16 cellular contexts compared by ENCODE assay signal in genomic region chr3:141405581-141405980, GRCh38. TPM values are rescaled to one million over a fixed set of nuclear protein-coding genes. Genes with fewer than 3 reads are reported as not detected.
DNase-seq lines count a peak whose midpoint lies in the region; ATAC-seq, FAIRE-seq and TF ChIP-seq lines count a peak whose summit lies in the region.
"Had no signal": no experiment of that assay in that cellular context is flagged by ENCODE, and none has a peak within 500 bp of the region (broad histone marks: within the 10 kb centered on the region; RNA-seq: fewer than 3 reads in every experiment).

No MANE protein-coding gene starts in this region.

- no peak for TF ChIP-seq CTCF in heart right ventricle (IDR thresholded peaks at IDR 0.05)
- no peak for TF ChIP-seq CTCF in astrocyte (IDR thresholded peaks at IDR 0.05; ENCODE audit: insufficient read depth, low read depth, low read length)
- no peak for TF ChIP-seq CTCF in tibial artery (IDR thresholded peaks at IDR 0.05)

- H3K27me3 ChIP-seq in heart right ventricle = no peaks in the 10 kb centered on the region
- H3K27me3 ChIP-seq in astrocyte (ENCODE audit: insufficient read depth, low read length) = no peaks in the 10 kb centered on the region
- no peaks in the 10 kb centered on the region for H3K27me3 ChIP-seq in tibial artery
- no peaks in the 10 kb centered on the region for H3K27me3 ChIP-seq in MG63
- H3K27me3 ChIP-seq in Karpas-422 (ENCODE audit: low read length) = no peaks in the 10 kb centered on the region

- WGBS in heart right ventricle, 2 donors = 84 to 86% methylated on average over 4 of the region's 4 CpGs

- peak overlapping the region; percentile 75 for H3K9ac ChIP-seq in astrocyte (ENCODE audit: low read length)
- H3K9ac ChIP-seq in Karpas-422 (ENCODE audit: low read length) = no peak overlapping the region

- no peaks in the 10 kb centered on the region for H3K9me3 ChIP-seq in heart right ventricle
- no peaks in the 10 kb centered on the region for H3K9me3 ChIP-seq in astrocyte (ENCODE audit: insufficient read depth, low read depth, low read length)
- H3K9me3 ChIP-seq in tibial artery = no peaks in the 10 kb centered on the region
- no peaks in the 10 kb centered on the region for H3K9me3 ChIP-seq in MG63
- no peaks in the 10 kb centered on the region for H3K9me3 ChIP-seq in Karpas-422 (ENCODE audit: low read length)

- H3K36me3 ChIP-seq in heart right ventricle (peaks cover 0 to 66% (median 18%) of the 10 kb centered on the region in 9 donors), astrocyte (ENCODE audit: insufficient read depth, low read length) (peaks cover 41% of the 10 kb centered on the region), tibial artery (peaks cover 30 to 41% (median 35%) of the 10 kb centered on the region in 3 donors), MG63 (peaks cover 42% of the 10 kb centered on the region), Karpas-422 (ENCODE audit: insufficient read depth, low read length) (peaks cover 10% of the 10 kb centered on the region; the same call in 1 of the 2 replicates)

- H3K4me2 ChIP-seq in astrocyte (ENCODE audit: low read length) (peak overlapping the region; percentile 12), Karpas-422 (ENCODE audit: low read depth, low read length, poor library complexity, severe bottlenecking) (no peak overlapping the region)

- H3K4me1 Mint-ChIP-seq in astrocyte (ENCODE audit: low read depth, unreplicated experiment) (peaks cover 40% of the 10 kb centered on the region), immature natural killer cell (peaks cover 43 to 84% of the 10 kb centered on the region in 2 donors)

- no peak for ATAC-seq in heart right ventricle
- ATAC-seq in Right ventricle myocardium inferior = no peak

- H3K27ac Mint-ChIP-seq in astrocyte (ENCODE audit: unreplicated experiment) (peak overlapping the region; percentile 79), immature natural killer cell (peak overlapping the region in 5 of 6 donors; percentile 10 to 89 (median 56))
- H3K27ac Mint-ChIP-seq: activated B cell treated with CpG ODN at 0.5 μM for 24 hours, endodermal cell had no signal

- peak overlapping the region in 9 of 10 donors; percentile 36 to 99 (median 97) for H3K27ac ChIP-seq in heart right ventricle
- peak overlapping the region; percentile 95 for H3K27ac ChIP-seq in astrocyte (ENCODE audit: low read depth, low read length)
- peak overlapping the region; percentile 96 to 99 for H3K27ac ChIP-seq in tibial artery
- H3K27ac ChIP-seq in Karpas-422 (ENCODE audit: low read length) = no peak overlapping the region

- H3K36me3 Mint-ChIP-seq in astrocyte (ENCODE audit: low read depth, unreplicated experiment) (peaks cover 11% of the 10 kb centered on the region), immature natural killer cell (peaks cover 23 to 37% (median 33%) of the 10 kb centered on the region in 3 donors)

- H3K4me1 ChIP-seq in heart right ventricle = peaks cover 17 to 92% (median 80%) of the 10 kb centered on the region in 9 donors
- peaks cover 63% of the 10 kb centered on the region for H3K4me1 ChIP-seq in astrocyte (ENCODE audit: insufficient read depth, low read length)
- H3K4me1 ChIP-seq in tibial artery = peaks cover 0 to 84% (median 60%) of the 10 kb centered on the region in 4 donors
- peaks cover 13% of the 10 kb centered on the region for H3K4me1 ChIP-seq in Karpas-422 (ENCODE audit: low read length)

- peak overlapping the region; percentile 28 for H3K4me3 Mint-ChIP-seq in astrocyte (ENCODE audit: unreplicated experiment)
- no peak overlapping the region for H3K4me3 Mint-ChIP-seq in immature natural killer cell
- H3K4me3 Mint-ChIP-seq: activated B cell treated with CpG ODN at 0.5 μM for 24 hours, endodermal cell, neural crest cell had no signal

- FAIRE-seq in astrocyte (lab: Jason Lieb, UNC) = no peak

- H3K4me3 ChIP-seq in heart right ventricle (no peak overlapping the region), astrocyte (ENCODE audit: insufficient read depth, low read depth, low read length) (no peak overlapping the region), tibial artery (no peak overlapping the region), MG63 (no peak overlapping the region), Karpas-422 (ENCODE audit: low read length) (no peak overlapping the region)

- H3K9me3 Mint-ChIP-seq in astrocyte (ENCODE audit: unreplicated experiment) (no peaks in the 10 kb centered on the region), immature natural killer cell (no peaks in the 10 kb centered on the region)
- H3K9me3 Mint-ChIP-seq: activated B cell treated with CpG ODN at 0.5 μM for 24 hours, endodermal cell, neural crest cell had no signal

- H3K27me3 Mint-ChIP-seq in astrocyte (ENCODE audit: low read depth, unreplicated experiment) (no peaks in the 10 kb centered on the region), immature natural killer cell (ENCODE audit: low read depth in 3 of 3) (peaks cover 0 to 6% (median 0%) of the 10 kb centered on the region in 3 donors)
- H3K27me3 Mint-ChIP-seq: activated B cell treated with CpG ODN at 0.5 μM for 24 hours had no signal

- H3K79me2 ChIP-seq in astrocyte (ENCODE audit: insufficient read depth, low read length) = peaks cover 54% of the 10 kb centered on the region
- H3K79me2 ChIP-seq in Karpas-422 (ENCODE audit: low read length) = no peaks in the 10 kb centered on the region

- intact Hi-C loops in heart right ventricle (cut with DNase I) (no loop called here), Right ventricle myocardium inferior (cut with DNase I) (no loop called here), tibial artery (cut with DNase I; ENCODE audit: low total_unique reads) (no loop called here)

- H3K9me2 ChIP-seq in Karpas-422 (replicated peaks; ENCODE audit: insufficient read depth, low read length) = no peaks in the 10 kb centered on the region

- H2AFZ ChIP-seq in astrocyte (ENCODE audit: low read depth, low read length) (no peak overlapping the region), Karpas-422 (ENCODE audit: low read length) (no peak overlapping the region)

- DNase-seq in heart right ventricle (no peak), Right ventricle myocardium inferior (ENCODE audit: missing footprints) (no peak), astrocyte (ENCODE audit: low read depth) (peak; percentile 85), immature natural killer cell (no peak), tibial artery (no peak), MG63 (no peak), Karpas-422 (no peak), Ammon's horn (ENCODE audit: low spot score) (no peak)
- DNase-seq: activated B cell treated with CpG ODN at 0.5 μM for 24 hours; activated effector memory CD4-positive, alpha-beta T cell treated with Interleukin-2 at 50 U/mL for 16 hours; C1 segment of cervical spinal cord; endodermal cell; H7; Kasumi-1; stimulated activated naive CD4-positive, alpha-beta T cell had no signal

- no peaks in the 10 kb centered on the region for H4K20me1 ChIP-seq in astrocyte (ENCODE audit: insufficient read depth, low read length)
- no peaks in the 10 kb centered on the region for H4K20me1 ChIP-seq in Karpas-422 (ENCODE audit: insufficient read depth, low read depth, low read length)

RNA-seq across cellular contexts. Expression of gene ZBTB38, which starts 37.3 kb away (rescaled TPM):
- 100 to 1,000 TPM in 8 of 10 donors, 10 to 100 TPM in 2; 86.8 to 156 (median 139) TPM for total RNA-seq in heart right ventricle
- 10 to 100 TPM; 14.7 to 21.3 TPM for polyA plus RNA-seq in heart right ventricle
- total RNA-seq in Right ventricle myocardium inferior = 102 TPM
- 57.6 and 60.7 TPM in 2 replicates for total RNA-seq in astrocyte
- polyA plus RNA-seq in immature natural killer cell = 10 to 100 TPM; 31.4 to 98.7 (median 68.1) TPM
- total RNA-seq in MG63 (2014; rRNA removed; shearing (Covaris generic); ENCODE audit: low replicate concordance) = 15.8 and 29.9 TPM in 2 replicates
- 18.0 and 38.0 TPM in 2 replicates for total RNA-seq in Karpas-422 (2014; rRNA removed; shearing (Covaris generic); ENCODE audit: low replicate concordance)
